16 cellular contexts compared by ENCODE assay signal in genomic region chr16:3289998-3290673, GRCh38. TPM values are rescaled to one million over a fixed set of nuclear protein-coding genes. Genes with fewer than 3 reads are reported as not detected.
DNase-seq lines count a peak whose midpoint lies in the region; ATAC-seq and TF ChIP-seq lines count a peak whose summit lies in the region.
"Had no signal": no experiment of that assay in that cellular context is flagged by ENCODE, and none has a peak within 500 bp of the region (broad histone marks: within the 10 kb centered on the region; RNA-seq: fewer than 3 reads in every experiment).

No MANE protein-coding gene starts in this region.

- H4K8ac ChIP-seq in mesendoderm (ENCODE audit: low read depth, low read length): no peak overlapping the region

- H3K79me1 ChIP-seq in mesendoderm (ENCODE audit: low read length): peaks cover 24% of the 10 kb centered on the region

- H3K4me2 ChIP-seq in mesendoderm (ENCODE audit: low read length): no peak overlapping the region

- no peak for TF ChIP-seq POLR2A in right lobe of liver (IDR thresholded peaks at IDR 0.05)

- H3K27me3 ChIP-seq in liver (ENCODE audit: control insufficient read depth in 4 of 4, insufficient read depth in 4 of 4, low read length in 3 of 4) (no peaks in the 10 kb centered on the region), right lobe of liver (no peaks in the 10 kb centered on the region), mesendoderm (ENCODE audit: insufficient read depth, low read length, poor library complexity) (no peaks in the 10 kb centered on the region), subcutaneous abdominal adipose tissue (ENCODE audit: control insufficient read depth in 5 of 5, insufficient read depth in 4 of 5, low read length in 5 of 5) (no peaks in the 10 kb centered on the region)
- H3K27me3 ChIP-seq: MG63 had no signal

- no peak overlapping the region for H3K56ac ChIP-seq in mesendoderm (ENCODE audit: low read length)

- H3K36me3 ChIP-seq in liver (ENCODE audit: control insufficient read depth in 4 of 4, insufficient read depth in 3 of 4, low read depth in 1 of 4, low read length in 3 of 4): peaks cover 24 to 76% (median 70%) of the 10 kb centered on the region in 4 donors
- peaks cover 0 to 56% (median 25%) of the 10 kb centered on the region in 4 donors for H3K36me3 ChIP-seq in right lobe of liver
- H3K36me3 ChIP-seq in mesendoderm (ENCODE audit: control insufficient read depth, insufficient read depth, low read length): peaks cover 27% of the 10 kb centered on the region
- H3K36me3 ChIP-seq in subcutaneous abdominal adipose tissue (ENCODE audit: control insufficient read depth in 5 of 5, insufficient read depth in 5 of 5, low read length in 5 of 5): peaks cover 18 to 71% (median 63%) of the 10 kb centered on the region in 5 donors

- ATAC-seq in right lobe of liver (no peak), omental fat pad (ENCODE audit: low FRiP score) (no peak)

- intact Hi-C loops in right lobe of liver (cut with DNase I): loop anchor here in 1 of 2 donors (10.0 kb wide), 1 partner anchor 205 kb away; the partner anchor contains the start of gene C16orf90

- peaks cover 54 to 72% (median 61%) of the 10 kb centered on the region in 4 donors for H3K9me3 ChIP-seq in liver (ENCODE audit: control insufficient read depth in 4 of 4, low read length in 3 of 4)
- H3K9me3 ChIP-seq in right lobe of liver: peaks cover 3 to 44% (median 21%) of the 10 kb centered on the region in 4 donors
- H3K9me3 ChIP-seq in subcutaneous abdominal adipose tissue (ENCODE audit: control insufficient read depth in 5 of 5, low read length in 5 of 5): peaks cover 56 to 85% (median 74%) of the 10 kb centered on the region in 5 donors

- TF ChIP-seq RAD21 in liver (IDR thresholded peaks at IDR 0.05): no peak

- no peak overlapping the region for H2BK120ac ChIP-seq in mesendoderm (ENCODE audit: low read depth, low read length)

- DNase-seq in right lobe of liver (no peak), coronary artery (ENCODE audit: low spot score) (no peak), mesendoderm (peak; percentile 23), hippocampal formation (lab: John Stamatoyannopoulos, UW) (no peak), omental fat pad (ENCODE audit: low spot score) (no peak), NCI-H345 (lab: John Stamatoyannopoulos, UW) (no peak)
- DNase-seq: C1 segment of cervical spinal cord, DMS153, Karpas-422, MG63, NCI-H1092 treated with DMSO at 0.1 percent for 48 hours, NCI-H226, NCI-H526 treated with DMSO at 0.1 percent for 48 hours, SHP77 had no signal

- peaks cover 0 to 4% (median 1%) of the 10 kb centered on the region in 4 donors for H3K4me1 ChIP-seq in liver (ENCODE audit: control insufficient read depth in 4 of 4, insufficient read depth in 4 of 4, low read length in 3 of 4)
- peaks cover 0 to 2% (median 0%) of the 10 kb centered on the region in 4 donors for H3K4me1 ChIP-seq in right lobe of liver
- H3K4me1 ChIP-seq in mesendoderm (ENCODE audit: control insufficient read depth, low read depth, low read length): no peaks in the 10 kb centered on the region
- H3K4me1 ChIP-seq in subcutaneous abdominal adipose tissue (ENCODE audit: control insufficient read depth in 5 of 5, insufficient read depth in 5 of 5, low read length in 5 of 5): peaks cover 0 to 11% (median 8%) of the 10 kb centered on the region in 5 donors

- no peak overlapping the region for H3K18ac ChIP-seq in mesendoderm (ENCODE audit: low read length)

- H2BK5ac ChIP-seq in mesendoderm (ENCODE audit: low read length): no peak overlapping the region

- no peak overlapping the region for H2BK15ac ChIP-seq in mesendoderm (replicated peaks; ENCODE audit: low read depth)

- H3K27ac ChIP-seq in liver (ENCODE audit: low read depth in 1 of 2, low read length in 2 of 2) (no peak overlapping the region), right lobe of liver (no peak overlapping the region), coronary artery (no peak overlapping the region), mesendoderm (ENCODE audit: low read depth, low read length) (no peak overlapping the region), subcutaneous abdominal adipose tissue (ENCODE audit: low read depth, low read length) (no peak overlapping the region)

- 98% methylated on average over 16 of the region's 16 CpGs for WGBS in liver
- WGBS in right lobe of liver (ENCODE audit: insufficient coverage, low coverage, low lambda C conversion rate, missing lambda C conversion rate): over 99% methylated on average over 10 of the region's 16 CpGs
- no CpG with 5 or more reads among the region's 16 CpGs for WGBS in mesendoderm (ENCODE audit: extremely low coverage, insufficient coverage, low lambda C conversion rate)

- TF ChIP-seq CTCF in liver (IDR thresholded peaks at IDR 0.05; ENCODE audit: low read depth, low read length, missing input control): no peak
- no peak for TF ChIP-seq CTCF in right lobe of liver (IDR thresholded peaks at IDR 0.05)
- TF ChIP-seq CTCF in coronary artery (IDR thresholded peaks at IDR 0.05): no peak
- no peak for TF ChIP-seq CTCF in omental fat pad (IDR thresholded peaks at IDR 0.05)

- H3K79me2 ChIP-seq in mesendoderm (ENCODE audit: control insufficient read depth, insufficient read depth, low read length): peaks cover 16% of the 10 kb centered on the region

- H3K23ac ChIP-seq in mesendoderm (ENCODE audit: low read length): no peak overlapping the region

- no peak overlapping the region for H3K4ac ChIP-seq in mesendoderm (ENCODE audit: low read depth, low read length)

- no peak overlapping the region for H2AK5ac ChIP-seq in mesendoderm (ENCODE audit: low read length)

- H3K9ac ChIP-seq in liver (ENCODE audit: low read depth in 1 of 2, low read length in 2 of 2) (no peak overlapping the region), mesendoderm (ENCODE audit: low read length) (no peak overlapping the region), subcutaneous abdominal adipose tissue (ENCODE audit: low read length in 5 of 5) (no peak overlapping the region)

- peak overlapping the region in 2 of 3 donors; percentile 65 to 70 for H3K4me3 ChIP-seq in liver (ENCODE audit: low read depth in 1 of 3, low read length in 3 of 3)
- H3K4me3 ChIP-seq in right lobe of liver: no peak overlapping the region
- peak overlapping the region; percentile 20 for H3K4me3 ChIP-seq in coronary artery
- peak overlapping the region; percentile 46 for H3K4me3 ChIP-seq in mesendoderm (ENCODE audit: low read length)
- peak overlapping the region; percentile 14 to 59 (median 45) for H3K4me3 ChIP-seq in subcutaneous abdominal adipose tissue (ENCODE audit: low read depth in 1 of 5, low read length in 5 of 5)
- H3K4me3 ChIP-seq: MG63 had no signal

- H4K5ac ChIP-seq in mesendoderm (ENCODE audit: low read length): no peak overlapping the region

TF ChIP-seq in liver, 16 proteins besides CTCF, POLR2A, EP300 and RAD21 (continues in another document):
- TF ChIP-seq EGR1 (IDR thresholded peaks at IDR 0.05; ENCODE audit: low read depth in 2 of 2): no peak
- no peak for TF ChIP-seq HNF4G (IDR thresholded peaks at IDR 0.05)
- TF ChIP-seq REST (IDR thresholded peaks at IDR 0.05): no peak

RNA-seq across cellular contexts. Expression of gene ZNF263, which starts 6.8 kb away (rescaled TPM):
- 10 to 100 TPM; 17.2 to 27.3 TPM for total RNA-seq in liver
- polyA plus RNA-seq in liver: 1 to 10 TPM; 6.3 to 9.4 TPM
- total RNA-seq in right lobe of liver: 10 to 100 TPM in 5 of 6 experiments, 1 to 10 TPM in 1; 7.1 to 13.9 (median 11.0) TPM
- polyA plus RNA-seq in mesendoderm (2013, experiment 1 of 2): 20.2 TPM
- polyA plus RNA-seq in mesendoderm (2013, experiment 2 of 2): 20.9 TPM
- 10 to 100 TPM; 23.3 to 66.7 (median 36.2) TPM for total RNA-seq in omental fat pad

RNA-seq across cellular contexts. Expression of gene TIGD7, which starts 15.1 kb away (rescaled TPM):
- total RNA-seq in liver (1 to 10 TPM; 1.8 to 2.6 TPM), right lobe of liver (1 to 10 TPM in 4 of 6 experiments, under 1 TPM in 2; 0.56 to 1.9 (median 1.7) TPM), omental fat pad (1 to 10 TPM; 3.3 to 8.8 (median 5.3) TPM)
- under 1 TPM; 0.58 to 0.71 TPM for polyA plus RNA-seq in liver
- 4.2 TPM for polyA plus RNA-seq in mesendoderm (2013, experiment 1 of 2)
- 4.3 TPM for polyA plus RNA-seq in mesendoderm (2013, experiment 2 of 2)

RNA-seq across cellular contexts. Expression of gene ZNF75A, which starts 15.2 kb away (rescaled TPM):
- total RNA-seq in liver: 10 to 100 TPM; 11.0 to 17.2 TPM
- polyA plus RNA-seq in liver: 1 to 10 TPM; 4.9 to 8.6 TPM
- total RNA-seq in right lobe of liver: 10 to 100 TPM in 4 of 6 experiments, 1 to 10 TPM in 2; 7.5 to 11.5 (median 10.5) TPM
- polyA plus RNA-seq in mesendoderm (2013, experiment 1 of 2): 29.1 TPM
- 29.3 TPM for polyA plus RNA-seq in mesendoderm (2013, experiment 2 of 2)
- 10 to 100 TPM; 13.2 to 30.1 (median 20.4) TPM for total RNA-seq in omental fat pad

RNA-seq across cellular contexts. Expression of gene MEFV, which starts 33.7 kb away (rescaled TPM):
- 1 to 10 TPM; 1.2 to 3.3 TPM for total RNA-seq in liver
- under 1 TPM; 0.33 to 0.36 TPM for polyA plus RNA-seq in liver
- total RNA-seq in right lobe of liver: 1 to 10 TPM in 3 of 6 experiments, under 1 TPM in 3; 0.66 to 1.7 (median 1.0) TPM
- polyA plus RNA-seq in mesendoderm (2013, experiment 1 of 2): not detected
- not detected for polyA plus RNA-seq in mesendoderm (2013, experiment 2 of 2)
- 10 to 100 TPM in 1 of 4 donors, 1 to 10 TPM in 3; 2.7 to 25.4 (median 4.2) TPM for total RNA-seq in omental fat pad

RNA-seq across cellular contexts. Expression of gene ZNF200, which starts 55.2 kb away (rescaled TPM):
- total RNA-seq in liver (1 to 10 TPM; 4.5 to 5.3 TPM), right lobe of liver (1 to 10 TPM; 1.9 to 4.8 (median 3.5) TPM), omental fat pad (10 to 100 TPM in 2 of 4 donors, 1 to 10 TPM in 2; 4.3 to 12.6 (median 8.7) TPM)
- polyA plus RNA-seq in liver: 1 to 10 TPM; 1.8 to 2.3 TPM
- 5.5 TPM for polyA plus RNA-seq in mesendoderm (2013, experiment 1 of 2)
- 5.8 TPM for polyA plus RNA-seq in mesendoderm (2013, experiment 2 of 2)

Comparison
In these comparisons a context has a peak if more than half of its experiments do, and no peak if none do; other contexts are left out.
1. H3K4me3 ChIP-seq: peak in liver (2 of 3), coronary artery (single experiment), mesendoderm (single experiment) and subcutaneous abdominal adipose tissue (5 of 5); none in right lobe of liver (0 of 3).